Comparison of ENCODE assay signal across 19 cellular contexts in genomic region chr14:36430662-36431084, GRCh38.
"Had no signal": no experiment of that assay in that cellular context is flagged by ENCODE, and none has a peak within 500 bp of the region (broad histone marks: within the 10 kb centered on the region; RNA-seq: fewer than 3 reads in every experiment).

No MANE protein-coding gene starts in this region.

- H3K4me3 ChIP-seq: adrenal gland had no signal

- H3K4me1 ChIP-seq: adrenal gland had no signal

- ATAC-seq: activated CD4-positive, alpha-beta T cell treated with anti-CD3 and anti-CD28 coated beads for 36 hours; activated T-cell treated with anti-CD3 and anti-CD28 coated beads, Interleukin-2, amount 50 U/mL, for 4 hours; naive thymus-derived CD4-positive, alpha-beta T cell; stimulated activated naive B cell treated with anti-CD40 and anti-IgM and Interleukin-4, amounts not matched to agents 10 μg/mL and 1 μg/mL and 100 μg/mL, for 72 hours; T-cell had no signal

- H3K27ac ChIP-seq: adrenal gland, epithelial cell of prostate had no signal

- FAIRE-seq: astrocyte had no signal

- H3K36me3 ChIP-seq: adrenal gland had no signal

- DNase-seq: activated B cell treated with CpG ODN at 0.5 μM for 24 hours; activated CD4-positive, alpha-beta T cell treated with anti-CD3 and anti-CD28 coated beads for 36 hours; activated CD4-positive, alpha-beta T cell treated with anti-CD3 and anti-CD28 coated beads, Interleukin-2, amount 50 U/mL, for 4 hours; activated CD8-positive, alpha-beta memory T cell treated with anti-CD3 and anti-CD28 coated beads, Interleukin-2, amount 50 U/mL, for 48 hours; activated naive CD4-positive, alpha-beta T cell; activated T-cell treated with anti-CD3 and anti-CD28 coated beads, Interleukin-2, amount 50 U/mL, for 4 hours; adrenal gland; cortex of kidney; foreskin fibroblast; glutamatergic neuron; hippocampal formation; naive thymus-derived CD4-positive, alpha-beta T cell; retina; stimulated activated CD4-positive, alpha-beta T cell treated with anti-CD3 and anti-CD28 coated beads, Interleukin-2, amount 100 ng/mL, for 48 hours; stimulated activated CD8-positive, alpha-beta memory T cell treated with anti-CD3 and anti-CD28 coated beads, Interleukin-4, amount 100 ng/mL, for 48 hours; stimulated activated naive B cell treated with anti-CD40 and anti-IgM and Interleukin-4, amounts not matched to agents 10 μg/mL and 1 μg/mL and 100 μg/mL, for 72 hours; T-cell had no signal

- H3K9me3 ChIP-seq: adrenal gland had no signal

- H3K27me3 ChIP-seq: adrenal gland had no signal
